Comparison of ENCODE assay signal across 9 cellular contexts in genomic region chr9:124871156-124871561, GRCh38. TPM values are rescaled to one million over a fixed set of nuclear protein-coding genes. Genes with fewer than 3 reads are reported as not detected.
DNase-seq lines count a peak whose midpoint lies in the region; ATAC-seq, FAIRE-seq and TF ChIP-seq lines count a peak whose summit lies in the region.
"Had no signal": no experiment of that assay in that cellular context is flagged by ENCODE, and none has a peak within 500 bp of the region (broad histone marks: within the 10 kb centered on the region; RNA-seq: fewer than 3 reads in every experiment).

No MANE protein-coding gene starts in this region.

- peak overlapping the region; percentile 95 for H3K27ac ChIP-seq in HL-60 (replicated peaks)
- H3K27ac ChIP-seq in body of pancreas = peak overlapping the region in 1 of 4 donors; percentile 94

- peaks cover 0 to 6% of the 10 kb centered on the region in 2 donors for H3K36me3 ChIP-seq in body of pancreas (replicated peaks in 1 of 2; ENCODE audit: insufficient read depth in 1 of 2, low read depth in 2 of 2)

- ATAC-seq in activated naive CD8-positive, alpha-beta T cell treated with anti-CD3 and anti-CD28 coated beads, Interleukin-2, amount 50 U/mL, for 24 hours = no peak
- ATAC-seq in natural killer cell = no peak
- no peak for ATAC-seq in body of pancreas

- peaks cover 42% of the 10 kb centered on the region for H3K4me1 ChIP-seq in body of pancreas

- H3K9me3 ChIP-seq in body of pancreas = no peaks in the 10 kb centered on the region

- H3K4me1 Mint-ChIP-seq in CD14-positive monocyte (peaks cover 47% of the 10 kb centered on the region), natural killer cell (peaks cover 65% of the 10 kb centered on the region in 2 donors)
- peaks cover 58% of the 10 kb centered on the region for H3K4me1 Mint-ChIP-seq in activated naive CD8-positive, alpha-beta T cell treated with anti-CD3 and anti-CD28 coated beads, Interleukin-2, amount 50 U/mL, for 24 hours

- WGBS in body of pancreas, 2 donors = 59 to 76% methylated on average over 7 to 11 of the region's 11 CpGs

- H3K4me3 Mint-ChIP-seq in CD14-positive monocyte (peak overlapping the region in 1 of 2 donors; percentile 84), natural killer cell (peak overlapping the region; percentile 97)
- peak overlapping the region; percentile 97 for H3K4me3 Mint-ChIP-seq in activated naive CD8-positive, alpha-beta T cell treated with anti-CD3 and anti-CD28 coated beads, Interleukin-2, amount 50 U/mL, for 24 hours

- H3K4me3 ChIP-seq in HL-60 (replicated peaks; ENCODE audit: insufficient read depth, low read length) (peak overlapping the region; percentile 73), body of pancreas (no peak overlapping the region)

- H3K36me3 Mint-ChIP-seq in CD14-positive monocyte = peaks cover 32 to 34% of the 10 kb centered on the region in 2 donors
- peaks cover 64% of the 10 kb centered on the region for H3K36me3 Mint-ChIP-seq in activated naive CD8-positive, alpha-beta T cell treated with anti-CD3 and anti-CD28 coated beads, Interleukin-2, amount 50 U/mL, for 24 hours (ENCODE audit: low read depth)
- peaks cover 6% of the 10 kb centered on the region for H3K36me3 Mint-ChIP-seq in natural killer cell

- no peak for DNase-seq in CD14-positive monocyte (ENCODE audit: low spot score)
- DNase-seq in HL-60 (ENCODE audit: low read depth in 1 of 2, low spot score in 1 of 2) = peak in 1 of 2 experiments; percentile 57
- DNase-seq in activated naive CD8-positive, alpha-beta T cell treated with anti-CD3 and anti-CD28 coated beads, Interleukin-2, amount 50 U/mL, for 24 hours = no peak
- DNase-seq in natural killer cell = no peak
- DNase-seq in HTR-8/SVneo (ENCODE audit: insufficient read length, low spot score) = no peak
- no peak for DNase-seq in NCI-H2171 (lab: John Stamatoyannopoulos, UW)
- DNase-seq in SK-N-DZ (ENCODE audit: low spot score) = no peak
- DNase-seq in body of pancreas = no peak

- TF ChIP-seq POLR2A in body of pancreas (IDR thresholded peaks at IDR 0.05) = no peak

- peak overlapping the region; percentile 71 to 94 (median 92) for H3K27ac Mint-ChIP-seq in CD14-positive monocyte
- H3K27ac Mint-ChIP-seq in activated naive CD8-positive, alpha-beta T cell treated with anti-CD3 and anti-CD28 coated beads, Interleukin-2, amount 50 U/mL, for 24 hours = peak overlapping the region; percentile 98
- H3K27ac Mint-ChIP-seq in natural killer cell = peak overlapping the region; percentile 97

- no peak for FAIRE-seq in HTR-8/SVneo (lab: Jason Lieb, UNC)

- peaks cover 0 to 1% (median 0%) of the 10 kb centered on the region in 3 donors for H3K27me3 Mint-ChIP-seq in CD14-positive monocyte (ENCODE audit: low read depth in 3 of 3)
- H3K27me3 Mint-ChIP-seq in activated naive CD8-positive, alpha-beta T cell treated with anti-CD3 and anti-CD28 coated beads, Interleukin-2, amount 50 U/mL, for 24 hours = no peaks in the 10 kb centered on the region
- H3K27me3 Mint-ChIP-seq in natural killer cell (ENCODE audit: low read depth in 2 of 2) = no peaks in the 10 kb centered on the region

- H3K9me3 Mint-ChIP-seq in CD14-positive monocyte (peaks cover 0 to 2% (median 0%) of the 10 kb centered on the region in 7 donors), natural killer cell (no peaks in the 10 kb centered on the region)
- H3K9me3 Mint-ChIP-seq in activated naive CD8-positive, alpha-beta T cell treated with anti-CD3 and anti-CD28 coated beads, Interleukin-2, amount 50 U/mL, for 24 hours = no peaks in the 10 kb centered on the region

- H3K27me3 ChIP-seq in HL-60 (ENCODE audit: insufficient read depth, poor library complexity, severe bottlenecking) (no peaks in the 10 kb centered on the region), body of pancreas (no peaks in the 10 kb centered on the region)

- no peak for TF ChIP-seq CTCF in CD14-positive monocyte (IDR thresholded peaks at IDR 0.05)
- TF ChIP-seq CTCF in HL-60 (IDR thresholded peaks at IDR 0.05; ENCODE audit: insufficient read depth, low read length) = no peak
- no peak for TF ChIP-seq CTCF in natural killer cell (IDR thresholded peaks at IDR 0.05)
- no peak for TF ChIP-seq CTCF in body of pancreas (IDR thresholded peaks at IDR 0.05)

- intact Hi-C loops in CD14-positive monocyte (cut with micrococcal nuclease) = no loop called here
- intact Hi-C loops in natural killer cell (cut with micrococcal nuclease) = loop anchor here (5.0 kb wide), 2 partner anchors 99 to 249 kb away; partner anchors contain the start of gene NR6A1
- intact Hi-C loops in body of pancreas (cut with DNase I) = no loop called here

RNA-seq across cellular contexts. Expression of gene ARPC5L, which starts 9.2 kb away (rescaled TPM):
- 10 to 100 TPM; 16.0 to 20.7 TPM for polyA plus RNA-seq in CD14-positive monocyte
- total RNA-seq in natural killer cell = 100 to 1,000 TPM; 131 to 169 (median 139) TPM
- polyA plus RNA-seq in SK-N-DZ (2014; cell fraction: cytosol; rRNA removed) = 57.3 and 58.4 TPM in 2 replicates
- polyA plus RNA-seq in SK-N-DZ (2014; cell fraction: nucleus; rRNA removed) = 34.6 and 40.1 TPM in 2 replicates
- total RNA-seq in body of pancreas = 10 to 100 TPM; 14.5 to 21.8 TPM

RNA-seq across cellular contexts. Expression of gene RPL35, which starts 9.4 kb away (rescaled TPM):
- polyA plus RNA-seq in CD14-positive monocyte = 100 to 1,000 TPM; 660 to 828 TPM
- total RNA-seq in natural killer cell = 100 to 1,000 TPM; 716 to 896 (median 795) TPM
- polyA plus RNA-seq in SK-N-DZ (2014; cell fraction: cytosol; rRNA removed) = 5,206 and 6,170 TPM in 2 replicates
- polyA plus RNA-seq in SK-N-DZ (2014; cell fraction: nucleus; rRNA removed) = 3,738 and 4,275 TPM in 2 replicates
- 1,000 to 10,000 TPM; 1,031 to 1,035 TPM for total RNA-seq in body of pancreas

RNA-seq across cellular contexts. Expression of gene WDR38, which starts 17.9 kb away (rescaled TPM):
- not detected for polyA plus RNA-seq in CD14-positive monocyte
- total RNA-seq in natural killer cell = not detected
- not detected in 2 replicates for polyA plus RNA-seq in SK-N-DZ (2014; cell fraction: cytosol; rRNA removed)
- polyA plus RNA-seq in SK-N-DZ (2014; cell fraction: nucleus; rRNA removed) = not detected in 2 replicates
- under 1 TPM in 1 of 2 donors, not detected in 1; 0.78 TPM for total RNA-seq in body of pancreas
- polyA plus RNA-seq: esophagus had no signal

Comparison
In these comparisons a context has a peak if more than half of its experiments do, and no peak if none do; other contexts are left out.
1. RNA of gene ARPC5L, which starts 9.2 kb away (total RNA-seq): 131 to 169 TPM in natural killer cell; 14.5 to 21.8 TPM in body of pancreas; every median in the first group is over 4 times any median in the second.
2. Peak in every context shown above with its lines, with median percentiles within 50 percentile points of each other: H3K27ac Mint-ChIP-seq.